Comparison of ENCODE assay signal across 12 cellular contexts in the genomic region with DNA sequence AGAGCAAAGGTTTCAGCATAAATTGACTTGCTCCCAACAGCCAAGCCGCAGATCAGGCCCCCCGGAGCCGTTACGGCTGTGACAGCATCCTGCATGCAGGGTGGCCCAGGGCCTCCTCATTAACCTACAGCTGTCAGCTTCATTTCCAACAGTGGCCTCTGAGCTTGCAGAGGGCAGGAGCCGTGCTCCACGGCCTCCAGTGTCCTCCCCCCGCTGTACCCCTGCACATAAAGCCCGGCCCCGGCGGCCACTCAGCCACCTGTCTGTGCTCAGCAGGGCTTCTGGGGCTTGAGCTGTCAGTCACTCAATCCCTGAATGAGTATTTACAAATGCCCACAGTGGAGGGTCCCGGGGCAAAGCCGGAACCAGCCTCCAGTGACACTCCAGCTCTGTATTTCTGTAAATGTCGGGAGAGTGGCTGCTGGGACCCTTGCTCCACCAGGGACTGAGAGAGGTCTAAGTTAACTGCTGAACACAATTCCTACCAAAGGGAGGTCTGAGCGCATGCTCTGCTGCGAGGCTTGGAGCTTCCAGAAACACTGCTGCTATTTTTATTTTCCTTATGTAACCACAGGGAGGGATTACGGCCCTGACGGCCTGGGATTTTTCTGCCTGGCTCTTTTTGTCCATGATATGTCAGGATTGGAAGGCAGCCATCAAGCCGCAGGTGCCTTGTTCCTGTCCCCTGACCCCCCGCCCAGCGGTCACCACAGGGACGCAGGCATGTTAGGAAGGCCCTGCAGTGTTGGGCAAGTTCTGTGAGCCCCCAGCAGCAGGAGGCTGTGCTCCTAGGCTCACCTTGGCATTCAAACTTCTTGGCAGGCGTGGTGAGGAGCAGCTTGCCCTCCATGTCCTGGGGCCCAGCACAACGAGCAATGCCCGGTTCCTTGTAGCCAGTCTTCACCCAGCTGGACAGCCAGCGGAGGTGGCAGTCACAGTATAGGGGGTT.
A peak's percentile ranks its signal among the peaks of the same experiment; 100 is the strongest.
DNase-seq lines count a peak whose midpoint lies in the region; ATAC-seq, FAIRE-seq and TF ChIP-seq lines count a peak whose summit lies in the region.
"Had no signal": no experiment of that assay in that cellular context is flagged by ENCODE, and none has a peak within 500 bp of the region (broad histone marks: within the 10 kb centered on the region; RNA-seq: fewer than 3 reads in every experiment).

No MANE protein-coding gene starts in this region.

- peaks cover 17% of the 10 kb centered on the region for H3K4me1 Mint-ChIP-seq in astrocyte (ENCODE audit: low read depth, unreplicated experiment)
- peaks cover 25% of the 10 kb centered on the region for H3K4me1 Mint-ChIP-seq in activated T-helper 1 cell treated with anti-CD3 and anti-CD28 coated beads, Interleukin-12 subunit alpha, Interleukin-12 subunit beta, Interleukin-2, Interleukin-4 antibody, amounts not matched to agents 30 ng/mL and 10 ng/mL and 1 ng/mL, durations not matched to agents 14 hours and 24 hours and 36 hours (ENCODE audit: low read depth)

- peak overlapping the region; percentile 14 for H2AFZ ChIP-seq in astrocyte (ENCODE audit: low read depth, low read length)

- no peaks in the 10 kb centered on the region for H4K20me1 ChIP-seq in astrocyte (ENCODE audit: insufficient read depth, low read length)

- no peak overlapping the region for H3K4me3 Mint-ChIP-seq in astrocyte (ENCODE audit: unreplicated experiment)
- H3K4me3 Mint-ChIP-seq in activated T-helper 1 cell treated with anti-CD3 and anti-CD28 coated beads, Interleukin-12 subunit alpha, Interleukin-12 subunit beta, Interleukin-2, Interleukin-4 antibody, amounts not matched to agents 30 ng/mL and 10 ng/mL and 1 ng/mL, durations not matched to agents 14 hours and 24 hours and 36 hours: no peak overlapping the region
- H3K4me3 Mint-ChIP-seq: stimulated activated effector memory CD8-positive, alpha-beta T cell treated with anti-CD3 and anti-CD28 coated beads, Interleukin-12 subunit alpha, Interleukin-12 subunit beta, amount 100 ng/mL, for 72 hours had no signal

- H3K9me3 Mint-ChIP-seq in astrocyte (ENCODE audit: unreplicated experiment): no peaks in the 10 kb centered on the region
- H3K9me3 Mint-ChIP-seq in activated T-helper 1 cell treated with anti-CD3 and anti-CD28 coated beads, Interleukin-12 subunit alpha, Interleukin-12 subunit beta, Interleukin-2, Interleukin-4 antibody, amounts not matched to agents 30 ng/mL and 10 ng/mL and 1 ng/mL, durations not matched to agents 14 hours and 24 hours and 36 hours: no peaks in the 10 kb centered on the region
- H3K9me3 Mint-ChIP-seq: stimulated activated effector memory CD8-positive, alpha-beta T cell treated with anti-CD3 and anti-CD28 coated beads, Interleukin-12 subunit alpha, Interleukin-12 subunit beta, amount 100 ng/mL, for 72 hours had no signal

- no peak overlapping the region for H3K9ac ChIP-seq in astrocyte (ENCODE audit: low read length)

- no peak overlapping the region for H3K4me2 ChIP-seq in astrocyte (ENCODE audit: low read length)

- H3K27me3 ChIP-seq in astrocyte (ENCODE audit: insufficient read depth, low read length): no peaks in the 10 kb centered on the region
- H3K27me3 ChIP-seq in effector memory CD4-positive, alpha-beta T cell (replicated peaks; ENCODE audit: control insufficient read depth, insufficient read depth, low read length, poor library complexity, severe bottlenecking): no peaks in the 10 kb centered on the region

- H3K27me3 Mint-ChIP-seq in astrocyte (ENCODE audit: low read depth, unreplicated experiment): no peaks in the 10 kb centered on the region
- H3K27me3 Mint-ChIP-seq in activated T-helper 1 cell treated with anti-CD3 and anti-CD28 coated beads, Interleukin-12 subunit alpha, Interleukin-12 subunit beta, Interleukin-2, Interleukin-4 antibody, amounts not matched to agents 30 ng/mL and 10 ng/mL and 1 ng/mL, durations not matched to agents 14 hours and 24 hours and 36 hours (ENCODE audit: insufficient read depth): peaks cover 2% of the 10 kb centered on the region

- no peaks in the 10 kb centered on the region for H3K36me3 ChIP-seq in astrocyte (ENCODE audit: insufficient read depth, low read length)
- H3K36me3 ChIP-seq in effector memory CD4-positive, alpha-beta T cell (ENCODE audit: control insufficient read depth, insufficient read depth, low read length): no peaks in the 10 kb centered on the region

- DNase-seq in NCI-H146 (lab: John Stamatoyannopoulos, UW): peak; percentile 94
- DNase-seq in astrocyte (ENCODE audit: low read depth): no peak
- DNase-seq in hepatic stellate cell (ENCODE audit: low spot score): peak; percentile 81
- DNase-seq in sciatic nerve (ENCODE audit: low spot score): no peak
- DNase-seq in effector memory CD4-positive, alpha-beta T cell: no peak
- no peak for DNase-seq in activated T-helper 1 cell treated with anti-CD3 and anti-CD28 coated beads, Interleukin-12 subunit alpha, Interleukin-12 subunit beta, Interleukin-2, Interleukin-4 antibody, amounts not matched to agents 30 ng/mL and 10 ng/mL and 1 ng/mL, durations not matched to agents 14 hours and 24 hours and 36 hours (ENCODE audit: low spot score)
- DNase-seq: COR-L47, islet precursor cell had no signal

- ATAC-seq in sciatic nerve (peak; percentile 88), HG02852 (IDR thresholded peaks at IDR 0.05; ENCODE audit: unreplicated experiment) (no peak), HG02938 (IDR thresholded peaks at IDR 0.05; ENCODE audit: unreplicated experiment) (no peak)

- H3K79me2 ChIP-seq in astrocyte (ENCODE audit: insufficient read depth, low read length): no peaks in the 10 kb centered on the region

- TF ChIP-seq CTCF in astrocyte (IDR thresholded peaks at IDR 0.05; ENCODE audit: insufficient read depth, low read depth, low read length): no peak

- H3K27ac Mint-ChIP-seq in astrocyte (ENCODE audit: unreplicated experiment): no peak overlapping the region
- H3K27ac Mint-ChIP-seq in activated T-helper 1 cell treated with anti-CD3 and anti-CD28 coated beads, Interleukin-12 subunit alpha, Interleukin-12 subunit beta, Interleukin-2, Interleukin-4 antibody, amounts not matched to agents 30 ng/mL and 10 ng/mL and 1 ng/mL, durations not matched to agents 14 hours and 24 hours and 36 hours: no peak overlapping the region
- H3K27ac Mint-ChIP-seq: stimulated activated effector memory CD8-positive, alpha-beta T cell treated with anti-CD3 and anti-CD28 coated beads, Interleukin-12 subunit alpha, Interleukin-12 subunit beta, amount 100 ng/mL, for 72 hours had no signal

- intact Hi-C loops in sciatic nerve (cut with DNase I): loop anchor here (5.0 kb wide), 1 partner anchor 732 kb away; no protein-coding TSS in a partner anchor
- intact Hi-C loops in activated T-helper 1 cell treated with anti-CD3 and anti-CD28 coated beads, Interleukin-12 subunit alpha, Interleukin-12 subunit beta, Interleukin-2, Interleukin-4 antibody, amounts not matched to agents 30 ng/mL and 10 ng/mL and 1 ng/mL, durations not matched to agents 14 hours and 24 hours and 36 hours (cut with micrococcal nuclease): no loop called here

- no peak for FAIRE-seq in astrocyte (lab: Jason Lieb, UNC)

- no peaks in the 10 kb centered on the region for H3K9me3 ChIP-seq in astrocyte (ENCODE audit: insufficient read depth, low read depth, low read length)
- H3K9me3 ChIP-seq in effector memory CD4-positive, alpha-beta T cell (ENCODE audit: control insufficient read depth, low read length): no peaks in the 10 kb centered on the region

- H3K36me3 Mint-ChIP-seq in astrocyte (ENCODE audit: low read depth, unreplicated experiment): no peaks in the 10 kb centered on the region
- no peaks in the 10 kb centered on the region for H3K36me3 Mint-ChIP-seq in activated T-helper 1 cell treated with anti-CD3 and anti-CD28 coated beads, Interleukin-12 subunit alpha, Interleukin-12 subunit beta, Interleukin-2, Interleukin-4 antibody, amounts not matched to agents 30 ng/mL and 10 ng/mL and 1 ng/mL, durations not matched to agents 14 hours and 24 hours and 36 hours (ENCODE audit: low read depth)
- H3K36me3 Mint-ChIP-seq: stimulated activated effector memory CD8-positive, alpha-beta T cell treated with anti-CD3 and anti-CD28 coated beads, Interleukin-12 subunit alpha, Interleukin-12 subunit beta, amount 100 ng/mL, for 72 hours had no signal

- no peak overlapping the region for H3K27ac ChIP-seq in astrocyte (ENCODE audit: low read depth, low read length)
- no peak overlapping the region for H3K27ac ChIP-seq in effector memory CD4-positive, alpha-beta T cell (ENCODE audit: insufficient read depth, low read length, poor library complexity, severe bottlenecking)

- H3K4me1 ChIP-seq in astrocyte (ENCODE audit: insufficient read depth, low read length): peaks cover 25% of the 10 kb centered on the region
- peaks cover 2% of the 10 kb centered on the region for H3K4me1 ChIP-seq in effector memory CD4-positive, alpha-beta T cell (ENCODE audit: control insufficient read depth, insufficient read depth, low read length, poor library complexity, severe bottlenecking)

- H3K4me3 ChIP-seq in astrocyte (ENCODE audit: insufficient read depth, low read depth, low read length): no peak overlapping the region
- H3K4me3 ChIP-seq in effector memory CD4-positive, alpha-beta T cell (ENCODE audit: insufficient read depth, low read depth, low read length, poor library complexity, severe bottlenecking): no peak overlapping the region
- H3K4me3 ChIP-seq: GM12878 had no signal

Comparison
In these comparisons a context has a peak if more than half of its experiments do, and no peak if none do; other contexts are left out.
1. DNase-seq: peak in NCI-H146 (single experiment) and hepatic stellate cell (single experiment); none in astrocyte (single experiment), sciatic nerve (single experiment), effector memory CD4-positive, alpha-beta T cell (0 of 3) and activated T-helper 1 cell treated with anti-CD3 and anti-CD28 coated beads, Interleukin-12 subunit alpha, Interleukin-12 subunit beta, Interleukin-2, Interleukin-4 antibody, amounts not matched to agents 30 ng/mL and 10 ng/mL and 1 ng/mL, durations not matched to agents 14 hours and 24 hours and 36 hours (single experiment).